In genomic region chr11:95925011-95925410, GRCh38 we compare ENCODE assay signal across 8 cellular contexts. TPM values are rescaled to one million over a fixed set of nuclear protein-coding genes. Genes with fewer than 3 reads are reported as not detected.
DNase-seq lines count a peak whose midpoint lies in the region; FAIRE-seq and TF ChIP-seq lines count a peak whose summit lies in the region.

No MANE protein-coding gene starts in this region.

- POLR2A ChIA-PET in activated CD4-positive, alpha-beta memory T cell treated with anti-CD3 and anti-CD28 coated beads, Interleukin-2, amount 10 ng/mL, durations not matched to agents 7 days and 5 days (lab: Charles Lee), result interaction anchor here (1.0 to 1.5 kb wide), 4 partner anchors 55 to 418 kb away, joined by 3 to 4 read pairs (median 3); partner anchors contain the start of genes CEP57 and MAML2
- POLR2A ChIA-PET in HEK293T (lab: Yijun Ruan, JAX), result interaction anchor here (0.7 to 2.0 kb wide), 3 partner anchors 17 to 152 kb away, joined by 3 to 7 read pairs (median 3); no protein-coding TSS in a partner anchor

- intact Hi-C loops in kidney (cut with DNase I), result no loop called here
- intact Hi-C loops in vagina (cut with DNase I), result no loop called here

- H3K27ac ChIP-seq in kidney (ENCODE audit: low read depth in 2 of 2, low read length in 2 of 2) (no peak overlapping the region), vagina (no peak overlapping the region)

- peak overlapping the region; percentile 16 for H3K4me3 Mint-ChIP-seq in activated CD4-positive, alpha-beta memory T cell treated with anti-CD3 and anti-CD28 coated beads, Interleukin-2, amount 10 ng/mL, durations not matched to agents 7 days and 5 days

- H3K9me3 ChIP-seq in kidney (ENCODE audit: control insufficient read depth in 1 of 2, low read length in 2 of 2), result no peaks in the 10 kb centered on the region
- no peaks in the 10 kb centered on the region for H3K9me3 ChIP-seq in vagina

- H3K9ac ChIP-seq in kidney (ENCODE audit: low read length in 2 of 2), result peak overlapping the region in 1 of 2 donors; percentile 90

- TF ChIP-seq CTCF in kidney (IDR thresholded peaks at IDR 0.05; ENCODE audit: borderline replicate concordance, extremely low read depth, insufficient read depth) (no peak), vagina (IDR thresholded peaks at IDR 0.05) (no peak)

- H3K36me3 Mint-ChIP-seq in activated CD4-positive, alpha-beta memory T cell treated with anti-CD3 and anti-CD28 coated beads, Interleukin-2, amount 10 ng/mL, durations not matched to agents 7 days and 5 days (ENCODE audit: low read depth), result peaks cover 7% of the 10 kb centered on the region

- H3K4me1 ChIP-seq in kidney (ENCODE audit: control insufficient read depth in 1 of 2, insufficient read depth in 1 of 2, low read depth in 1 of 2, low read length in 2 of 2), result peaks cover 0 to 5% of the 10 kb centered on the region in 2 donors
- H3K4me1 ChIP-seq in vagina, result peaks cover 27% of the 10 kb centered on the region

- no peaks in the 10 kb centered on the region for H3K27me3 ChIP-seq in vagina

- no peak for FAIRE-seq in kidney (lab: Jason Lieb, UNC)

- peaks cover 25% of the 10 kb centered on the region for H3K4me1 Mint-ChIP-seq in activated CD4-positive, alpha-beta memory T cell treated with anti-CD3 and anti-CD28 coated beads, Interleukin-2, amount 10 ng/mL, durations not matched to agents 7 days and 5 days

- H3K9me3 Mint-ChIP-seq in activated CD4-positive, alpha-beta memory T cell treated with anti-CD3 and anti-CD28 coated beads, Interleukin-2, amount 10 ng/mL, durations not matched to agents 7 days and 5 days, result no peaks in the 10 kb centered on the region

- peak overlapping the region; percentile 87 to 93 for H3K4me3 ChIP-seq in kidney (ENCODE audit: low read length in 2 of 2)
- H3K4me3 ChIP-seq in vagina, result peak overlapping the region; percentile 88 to 94

- CTCF ChIA-PET in activated CD4-positive, alpha-beta memory T cell treated with anti-CD3 and anti-CD28 coated beads, Interleukin-2, amount 10 ng/mL, durations not matched to agents 7 days and 5 days (lab: Charles Lee), result interaction anchor here (0.7 kb wide), 1 partner anchor 96 kb away, joined by 3 read pairs; no protein-coding TSS in a partner anchor
- CTCF ChIA-PET in HEK293T (lab: Yijun Ruan, JAX), result no interaction called here

- H3K27me3 Mint-ChIP-seq in activated CD4-positive, alpha-beta memory T cell treated with anti-CD3 and anti-CD28 coated beads, Interleukin-2, amount 10 ng/mL, durations not matched to agents 7 days and 5 days, result no peaks in the 10 kb centered on the region

- H3K27ac Mint-ChIP-seq in activated CD4-positive, alpha-beta memory T cell treated with anti-CD3 and anti-CD28 coated beads, Interleukin-2, amount 10 ng/mL, durations not matched to agents 7 days and 5 days, result no peak overlapping the region

- peak; percentile 6 for DNase-seq in stimulated activated CD4-positive, alpha-beta T cell treated with anti-CD3 and anti-CD28 coated beads, Interleukin-2, amount 100 ng/mL, for 4 hours (ENCODE audit: low read depth)
- no peak for DNase-seq in stimulated activated CD4-positive, alpha-beta T cell treated with anti-CD3 and anti-CD28 coated beads, Interleukin-2, amount 100 ng/mL, for 48 hours
- no peak for DNase-seq in activated CD4-positive, alpha-beta memory T cell treated with anti-CD3 and anti-CD28 coated beads, Interleukin-2, amount 10 ng/mL, durations not matched to agents 7 days and 5 days
- DNase-seq in kidney, result no peak
- no peak for DNase-seq in vagina (ENCODE audit: extremely low spot score in 2 of 2)
- no peak for DNase-seq in activated CD8-positive, alpha-beta memory T cell treated with anti-CD3 and anti-CD28 coated beads, Interleukin-2, amount 50 U/mL, for 4 hours
- no peak for DNase-seq in HEK293T (ENCODE audit: extremely low spot score)
- no peak for DNase-seq in NCI-H524 treated with DMSO at 0.1 percent for 48 hours (lab: John Stamatoyannopoulos, UW)

- H3K36me3 ChIP-seq in kidney (ENCODE audit: control insufficient read depth in 1 of 2, insufficient read depth in 2 of 2, low read length in 2 of 2), result no peaks in the 10 kb centered on the region
- H3K36me3 ChIP-seq in vagina, result no peaks in the 10 kb centered on the region

- TF ChIP-seq POLR2A in vagina (IDR thresholded peaks at IDR 0.05), result no peak

TF ChIP-seq in HEK293T, 16 proteins besides CTCF, POLR2A, EP300 and RAD21:
- TF ChIP-seq CTBP1 (IDR thresholded peaks at IDR 0.05; ENCODE audit: borderline replicate concordance), result no peak
- TF ChIP-seq NFRKB (IDR thresholded peaks at IDR 0.05), result no peak
- no peak for TF ChIP-seq ARNT (IDR thresholded peaks at IDR 0.05)
- TF ChIP-seq ELF4 (IDR thresholded peaks at IDR 0.05), result no peak
- TF ChIP-seq HDGF (IDR thresholded peaks at IDR 0.05; ENCODE audit: borderline replicate concordance), result no peak
- no peak for TF ChIP-seq BHLHE40 (IDR thresholded peaks at IDR 0.05; ENCODE audit: borderline replicate concordance)
- no peak for TF ChIP-seq L3MBTL2 (conservative IDR thresholded peaks at IDR 0.05)
- TF ChIP-seq ZNF384 (IDR thresholded peaks at IDR 0.05), result no peak
- TF ChIP-seq LEF1 (IDR thresholded peaks at IDR 0.05; ENCODE audit: borderline replicate concordance), result no peak
- TF ChIP-seq FOXK2 (IDR thresholded peaks at IDR 0.05), result no peak
- no peak for TF ChIP-seq SP1 (IDR thresholded peaks at IDR 0.05)
- TF ChIP-seq TARDBP (IDR thresholded peaks at IDR 0.05), result no peak
TF ChIP-seq in HEK293T: peak in this region for 0.

RNA-seq across cellular contexts. Expression of gene MTMR2, which starts 1.1 kb away (rescaled TPM):
- total RNA-seq in activated CD4-positive, alpha-beta memory T cell treated with anti-CD3 and anti-CD28 coated beads, Interleukin-2, amount 10 ng/mL, durations not matched to agents 7 days and 5 days, result 10 to 100 TPM; 16.1 to 19.0 TPM
- total RNA-seq in kidney, result 37.4 TPM
- 17.4 TPM for polyA plus RNA-seq in kidney (ENCODE audit: insufficient read depth, low read depth, low replicate concordance)
- total RNA-seq in vagina, result 18.2 TPM
